ENCODE assay signal across 8 cellular contexts in genomic region chr11:66545701-66546367, GRCh38. TPM values are rescaled to one million over a fixed set of nuclear protein-coding genes. Genes with fewer than 3 reads are reported as not detected.
DNase-seq lines count a peak whose midpoint lies in the region; ATAC-seq, FAIRE-seq and TF ChIP-seq lines count a peak whose summit lies in the region.

A gene with protein sequence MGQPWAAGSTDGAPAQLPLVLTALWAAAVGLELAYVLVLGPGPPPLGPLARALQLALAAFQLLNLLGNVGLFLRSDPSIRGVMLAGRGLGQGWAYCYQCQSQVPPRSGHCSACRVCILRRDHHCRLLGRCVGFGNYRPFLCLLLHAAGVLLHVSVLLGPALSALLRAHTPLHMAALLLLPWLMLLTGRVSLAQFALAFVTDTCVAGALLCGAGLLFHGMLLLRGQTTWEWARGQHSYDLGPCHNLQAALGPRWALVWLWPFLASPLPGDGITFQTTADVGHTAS (minus strand): TSS chr11:66546048. CDS start chr11:66546003, 45 bp downstream.

- CTCF ChIA-PET in A549 (lab: Yijun Ruan, JAX) = interaction anchor here (0.8 to 1.8 kb wide), 10 partner anchors 9 to 288 kb away, joined by 3 to 6 read pairs (median 4); partner anchors contain the start of genes CCDC87, CCS, CTSF and MRPL11
- CTCF ChIA-PET in mammary epithelial cell (lab: Charles Lee; ENCODE audit: low non-redundant PET) = interaction anchor here (0.6 kb wide), 1 partner anchor 12 kb away, joined by 5 read pairs; no protein-coding TSS in a partner anchor

- H3K36me3 ChIP-seq in mammary epithelial cell (ENCODE audit: insufficient read depth, low read length) (no peaks in the 10 kb centered on the region), small intestine (ENCODE audit: control insufficient read depth in 2 of 2, insufficient read depth in 2 of 2, low read length in 2 of 2) (peaks cover 0 to 3% of the 10 kb centered on the region in 2 donors)

- peak; percentile 89 to 98 for ATAC-seq in A549
- ATAC-seq in GM18861 (IDR thresholded peaks at IDR 0.05; ENCODE audit: unreplicated experiment) = peak; percentile 76
- peak; percentile 71 for ATAC-seq in HG03103 (IDR thresholded peaks at IDR 0.05; ENCODE audit: low read depth, unreplicated experiment)

- no peak for TF ChIP-seq CTCF in A549 (IDR thresholded peaks at IDR 0.05)
- TF ChIP-seq CTCF in VCaP (conservative IDR thresholded peaks at IDR 0.05) = no peak; the same call in 1 of the 2 replicates
- TF ChIP-seq CTCF in mammary epithelial cell (conservative IDR thresholded peaks at IDR 0.05 in 1 of 2, IDR thresholded peaks at IDR 0.05 in 1 of 2; ENCODE audit: extremely low read depth in 1 of 2, insufficient read depth in 1 of 2, low read depth in 1 of 2, low read length in 2 of 2) = no peak

- H3K27ac ChIP-seq in A549 (peak within 1 kb of the TSS; percentile 85 to 96), VCaP (peak within 1 kb of the TSS; percentile 88), mammary epithelial cell (ENCODE audit: insufficient read depth, low read depth, low read length) (peak within 1 kb of the TSS; percentile 46), small intestine (ENCODE audit: low read depth in 1 of 2, low read length in 1 of 2) (peak within 1 kb of the TSS; percentile 61 to 77)

- peak within 1 kb of the TSS; percentile 85 for H3K4me3 ChIP-seq in A549
- peak within 1 kb of the TSS; percentile 56 to 93 (median 82) for H3K4me3 ChIP-seq in mammary epithelial cell (replicated peaks in 1 of 3; ENCODE audit: insufficient read depth in 1 of 3, low read depth in 2 of 3, low read length in 3 of 3)
- H3K4me3 ChIP-seq in small intestine (ENCODE audit: low read depth in 1 of 2, low read length in 2 of 2) = peak within 1 kb of the TSS; percentile 66 to 85

- 0% methylated on average over 7 of the region's 71 CpGs for WGBS in A549 (ENCODE audit: missing lambda C conversion rate)
- 0% methylated on average over 6 of the region's 71 CpGs for WGBS in mammary epithelial cell (ENCODE audit: low coverage, missing lambda C conversion rate)
- WGBS in small intestine, 3 donors = 0 to 1% (median 0%) methylated on average over 49 to 71 of the region's 71 CpGs

- no peaks in the 10 kb centered on the region for H3K79me2 ChIP-seq in mammary epithelial cell (ENCODE audit: insufficient read depth, low read length)

- H4K20me1 ChIP-seq in mammary epithelial cell (ENCODE audit: insufficient read depth, low read length) = no peaks in the 10 kb centered on the region

- H3K9ac ChIP-seq in mammary epithelial cell (ENCODE audit: insufficient read depth, low read length) = peak within 1 kb of the TSS; percentile 57

- peak within 1 kb of the TSS; percentile 90 for H3K4me2 ChIP-seq in A549
- peak within 1 kb of the TSS; percentile 98 for H3K4me2 ChIP-seq in mammary epithelial cell (ENCODE audit: insufficient read depth, low read depth, low read length)

- in situ Hi-C loops in mammary epithelial cell (cut with MboI; ENCODE audit: low sequenced_read_pairs in 2 of 2) = no loop called here

- dilution Hi-C loops in mammary epithelial cell (cut with HindIII; ENCODE audit: low sequenced_read_pairs) = no loop called here

- H2AFZ ChIP-seq in mammary epithelial cell (ENCODE audit: low read depth, low read length) = peak within 1 kb of the TSS; percentile 90

- TF ChIP-seq EP300 in A549 (IDR thresholded peaks at IDR 0.05) = no peak

- POLR2A ChIA-PET in A549 (lab: Yijun Ruan, JAX) = interaction anchor here (0.6 to 2.0 kb wide), 16 partner anchors 10 to 297 kb away, joined by 3 to 13 read pairs (median 5); partner anchors contain the start of genes CTSF, DPP3, PELI3 and RBM14

- intact Hi-C loops in mammary epithelial cell (cut with micrococcal nuclease) = loop anchor here (1.0 to 2.0 kb wide), 2 partner anchors 71 to 287 kb away; partner anchors contain the start of gene RBM14

- peak; percentile 71 for TF ChIP-seq POLR2A in A549 (IDR thresholded peaks at IDR 0.05; ENCODE audit: low read length)

- H3K4me1 ChIP-seq in A549 (peaks cover 17% of the 10 kb centered on the region), mammary epithelial cell (ENCODE audit: insufficient read depth, low read length) (peaks cover 18% of the 10 kb centered on the region), small intestine (ENCODE audit: control insufficient read depth in 2 of 2, insufficient read depth in 1 of 2, low read depth in 1 of 2, low read length in 1 of 2) (no peaks in the 10 kb centered on the region)

- TF ChIP-seq RAD21 in A549 (conservative IDR thresholded peaks at IDR 0.05 in 1 of 2, IDR thresholded peaks at IDR 0.05 in 1 of 2) = no peak

- no peak for FAIRE-seq in A549 (lab: Jason Lieb, UNC)
- no peak for FAIRE-seq in small intestine (lab: Jason Lieb, UNC)

- H3K9me3 ChIP-seq in A549 (no peaks in the 10 kb centered on the region), mammary epithelial cell (replicated peaks; ENCODE audit: insufficient read depth, low read length) (no peaks in the 10 kb centered on the region), small intestine (ENCODE audit: control insufficient read depth, low read depth) (no peaks in the 10 kb centered on the region)

- DNase-seq in A549 (ENCODE audit: low read depth in 1 of 2, low spot score in 1 of 2) (peak; percentile 97), NCI-H2171 treated with DMSO at 0.1 percent for 48 hours (lab: John Stamatoyannopoulos, UW) (peak; percentile 90), mammary epithelial cell (peak; percentile 97), iPS-NIHi11 (ENCODE audit: low spot score) (peak; percentile 97), small intestine (peak; percentile 97)

- no TSS peak for BruUV-seq in mammary epithelial cell (replicated peaks; lab: Mats Ljungman, UMichigan)

- H3K27me3 ChIP-seq in mammary epithelial cell (ENCODE audit: insufficient read depth, low read length) (no peaks in the 10 kb centered on the region), small intestine (ENCODE audit: control insufficient read depth in 2 of 2, insufficient read depth in 2 of 2, low read length in 2 of 2) (no peaks in the 10 kb centered on the region)

TF ChIP-seq in A549, 52 proteins besides CTCF, POLR2A, EP300 and RAD21 (continues in another document):
- TF ChIP-seq, protein P1, sequence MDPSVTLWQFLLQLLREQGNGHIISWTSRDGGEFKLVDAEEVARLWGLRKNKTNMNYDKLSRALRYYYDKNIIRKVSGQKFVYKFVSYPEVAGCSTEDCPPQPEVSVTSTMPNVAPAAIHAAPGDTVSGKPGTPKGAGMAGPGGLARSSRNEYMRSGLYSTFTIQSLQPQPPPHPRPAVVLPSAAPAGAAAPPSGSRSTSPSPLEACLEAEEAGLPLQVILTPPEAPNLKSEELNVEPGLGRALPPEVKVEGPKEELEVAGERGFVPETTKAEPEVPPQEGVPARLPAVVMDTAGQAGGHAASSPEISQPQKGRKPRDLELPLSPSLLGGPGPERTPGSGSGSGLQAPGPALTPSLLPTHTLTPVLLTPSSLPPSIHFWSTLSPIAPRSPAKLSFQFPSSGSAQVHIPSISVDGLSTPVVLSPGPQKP (IDR thresholded peaks at IDR 0.05; ENCODE audit: low read depth, low read length) = no peak
- TF ChIP-seq PHF8 (IDR thresholded peaks at IDR 0.05; ENCODE audit: borderline replicate concordance, low read depth) (peak; percentile 97), PBX3 (IDR thresholded peaks at IDR 0.05) (peak; percentile 93), MAZ (IDR thresholded peaks at IDR 0.05; ENCODE audit: borderline replicate concordance, low read depth, low read length) (0 out of 2 replicates have a peak, but pooled peaks have one; percentile 14), MYC (IDR thresholded peaks at IDR 0.05; ENCODE audit: borderline replicate concordance, low read length) (peak; percentile 74; the same call in 1 of the 2 replicates), JUN (IDR thresholded peaks at IDR 0.05) (peak; percentile 48 to 69; a peak in 3 of 5 replicates), BHLHE40 (IDR thresholded peaks at IDR 0.05; ENCODE audit: low read depth, low read length) (no peak), HEYL (CRISPR knock-in tag; IDR thresholded peaks at IDR 0.05) (no peak), CHD4 (IDR thresholded peaks at IDR 0.05; ENCODE audit: borderline replicate concordance) (no peak)

RNA-seq across cellular contexts. Expression of the gene that starts here (rescaled TPM):
- polyA plus RNA-seq in A549 (2011; rRNA removed) = 8.4 and 8.6 TPM in 2 replicates
- 10.4 and 18.1 TPM in 2 replicates for polyA plus RNA-seq in A549 (2012; cell fraction: cytosol; rRNA removed)
- 11.5 and 19.4 TPM in 2 replicates for polyA plus RNA-seq in A549 (2012; cell fraction: nucleus; rRNA removed)
- 6.8 to 9.3 TPM (median 8.7 TPM) in 3 replicates for polyA plus RNA-seq in A549 (2017; fragmentation: RNase III; extraction: RNeasy Plus Mini Kit Qiagen cat#74134 plus additional on column Dnase treatment)
- 4.3 and 5.1 TPM in 2 replicates for polyA minus RNA-seq in A549 (2011; rRNA and poly(A)+ RNA removed)
- 10 to 100 TPM; 11.0 to 16.8 TPM for total RNA-seq in mammary epithelial cell
- polyA plus RNA-seq in mammary epithelial cell = 6.2 TPM
- polyA minus RNA-seq in mammary epithelial cell = 1.6 TPM
- polyA plus RNA-seq in small intestine = 1 to 10 TPM; 3.1 to 6.9 (median 4.1) TPM

Comparison
In these comparisons a context has a peak if more than half of its experiments do, and no peak if none do; other contexts are left out.
1. Peak in every context shown above with its lines: DNase-seq, ATAC-seq, H3K4me3 ChIP-seq and H3K27ac ChIP-seq.